In genomic region chr7:8566016-8566415, GRCh38 we compare ENCODE assay signal across 30 cellular contexts.
"Had no signal": no experiment of that assay in that cellular context is flagged by ENCODE, and none has a peak within 500 bp of the region (broad histone marks: within the 10 kb centered on the region; RNA-seq: fewer than 3 reads in every experiment).

No MANE protein-coding gene starts in this region.

- H3K4me3 ChIP-seq: ascending aorta, breast epithelium, cardiac muscle cell, esophagus muscularis mucosa, gastrocnemius medialis, heart left ventricle had no signal

- H3K36me3 Mint-ChIP-seq: activated CD4-positive, alpha-beta memory T cell treated with anti-CD3 and anti-CD28 coated beads for 36 hours; activated naive CD4-positive, alpha-beta T cell treated with anti-CD3 and anti-CD28 coated beads, Interleukin-2, amount 10 ng/mL, durations not matched to agents 7 days and 5 days; activated naive CD4-positive, alpha-beta T cell treated with anti-CD3 and anti-CD28 coated beads, Interleukin-2, amount 50 U/mL, for 72 hours; activated naive CD8-positive, alpha-beta T cell treated with anti-CD3 and anti-CD28 coated beads, Interleukin-2, amount 10 ng/mL, durations not matched to agents 7 days and 5 days; brain had no signal

- H3K9me3 ChIP-seq: ascending aorta, breast epithelium, esophagus muscularis mucosa, gastrocnemius medialis, heart left ventricle had no signal

- H3K27me3 Mint-ChIP-seq: activated CD4-positive, alpha-beta memory T cell treated with anti-CD3 and anti-CD28 coated beads for 36 hours; activated CD4-positive, alpha-beta T cell treated with anti-CD3 and anti-CD28 coated beads, Interleukin-2, amount 10 ng/mL, durations not matched to agents 24 days and 14 days; activated naive CD4-positive, alpha-beta T cell treated with anti-CD3 and anti-CD28 coated beads, Interleukin-2, amount 10 ng/mL, durations not matched to agents 7 days and 5 days; activated naive CD8-positive, alpha-beta T cell treated with anti-CD3 and anti-CD28 coated beads, Interleukin-2, amount 10 ng/mL, durations not matched to agents 7 days and 5 days; activated T-cell treated with anti-CD3 and anti-CD28 coated beads, Interleukin-2, amount 50 U/mL, for 24 hours; effector memory CD8-positive, alpha-beta T cell had no signal

- H3K36me3 ChIP-seq: ascending aorta, breast epithelium, cardiac muscle cell, esophagus muscularis mucosa, gastrocnemius medialis, heart left ventricle had no signal

- H3K27me3 ChIP-seq: ascending aorta, breast epithelium, cardiac muscle cell, esophagus muscularis mucosa, foreskin keratinocyte, gastrocnemius medialis, heart left ventricle had no signal

- H3K4me1 ChIP-seq: ascending aorta, breast epithelium, esophagus muscularis mucosa, foreskin keratinocyte, gastrocnemius medialis, heart left ventricle had no signal

- H3K27ac Mint-ChIP-seq: activated CD4-positive, alpha-beta memory T cell treated with anti-CD3 and anti-CD28 coated beads for 36 hours; activated CD4-positive, alpha-beta T cell treated with anti-CD3 and anti-CD28 coated beads for 36 hours; activated CD4-positive, alpha-beta T cell treated with anti-CD3 and anti-CD28 coated beads, Interleukin-2, amount 10 ng/mL, durations not matched to agents 24 days and 14 days; activated naive CD4-positive, alpha-beta T cell treated with anti-CD3 and anti-CD28 coated beads, Interleukin-2, amount 10 ng/mL, durations not matched to agents 7 days and 5 days; activated naive CD4-positive, alpha-beta T cell treated with anti-CD3 and anti-CD28 coated beads, Interleukin-2, amount 50 U/mL, for 72 hours; activated naive CD8-positive, alpha-beta T cell treated with anti-CD3 and anti-CD28 coated beads, Interleukin-2, amount 10 ng/mL, durations not matched to agents 7 days and 5 days; activated T-cell treated with anti-CD3 and anti-CD28 coated beads, Interleukin-2, amount 50 U/mL, for 24 hours; activated T-cell treated with anti-CD3 and anti-CD28 coated beads, Interleukin-2, amount 50 U/mL, for 72 hours; brain; effector memory CD8-positive, alpha-beta T cell had no signal

- DNase-seq: activated CD4-positive, alpha-beta memory T cell treated with anti-CD3 and anti-CD28 coated beads for 36 hours; activated CD4-positive, alpha-beta T cell treated with anti-CD3 and anti-CD28 coated beads for 36 hours; activated CD4-positive, alpha-beta T cell treated with anti-CD3 and anti-CD28 coated beads, Interleukin-2, amount 10 ng/mL, durations not matched to agents 24 days and 14 days; activated CD4-positive, CD25-positive, alpha-beta regulatory T cell; activated CD4-positive, CD25-positive, alpha-beta regulatory T cell treated with anti-CD3 and anti-CD28 coated beads, Interleukin-2, amount 50 U/mL, for 72 hours; activated CD8-positive, alpha-beta memory T cell treated with anti-CD3 and anti-CD28 coated beads, Interleukin-2, amount 50 U/mL, for 48 hours; activated gamma-delta T cell; activated naive CD4-positive, alpha-beta T cell; activated naive CD4-positive, alpha-beta T cell treated with anti-CD3 and anti-CD28 coated beads, Interleukin-2, amount 10 ng/mL, durations not matched to agents 7 days and 5 days; activated naive CD8-positive, alpha-beta T cell treated with anti-CD3 and anti-CD28 coated beads, Interleukin-2, amount 10 ng/mL, durations not matched to agents 7 days and 5 days; activated T-cell treated with anti-CD3 and anti-CD28 coated beads for 4 hours; activated T-cell treated with anti-CD3 and anti-CD28 coated beads, Interleukin-2, amount 50 U/mL, for 24 hours; activated T-cell treated with anti-CD3 and anti-CD28 coated beads, Interleukin-2, amount 50 U/mL, for 72 hours; central memory CD4-positive, alpha-beta T cell; cortex of kidney; dermis blood vessel endothelial cell; effector CD4-positive, alpha-beta T cell; effector memory CD8-positive, alpha-beta T cell; erythroblast; foreskin keratinocyte; gastrocnemius medialis; glutamatergic neuron; heart left ventricle; T-helper 2 cell had no signal

- ATAC-seq: activated CD4-positive, alpha-beta T cell treated with anti-CD3 and anti-CD28 coated beads for 36 hours; activated naive CD4-positive, alpha-beta T cell treated with anti-CD3 and anti-CD28 coated beads, Interleukin-2, amount 50 U/mL, for 72 hours; activated T-cell treated with anti-CD3 and anti-CD28 coated beads, Interleukin-2, amount 50 U/mL, for 72 hours; effector memory CD8-positive, alpha-beta T cell; foreskin keratinocyte; gastrocnemius medialis; heart left ventricle had no signal

- H3K9me3 Mint-ChIP-seq: activated CD4-positive, alpha-beta memory T cell treated with anti-CD3 and anti-CD28 coated beads for 36 hours; activated CD4-positive, alpha-beta T cell treated with anti-CD3 and anti-CD28 coated beads, Interleukin-2, amount 10 ng/mL, durations not matched to agents 24 days and 14 days; activated naive CD4-positive, alpha-beta T cell treated with anti-CD3 and anti-CD28 coated beads, Interleukin-2, amount 10 ng/mL, durations not matched to agents 7 days and 5 days; activated naive CD4-positive, alpha-beta T cell treated with anti-CD3 and anti-CD28 coated beads, Interleukin-2, amount 50 U/mL, for 72 hours; activated naive CD8-positive, alpha-beta T cell treated with anti-CD3 and anti-CD28 coated beads, Interleukin-2, amount 10 ng/mL, durations not matched to agents 7 days and 5 days; activated T-cell treated with anti-CD3 and anti-CD28 coated beads, Interleukin-2, amount 50 U/mL, for 24 hours; activated T-cell treated with anti-CD3 and anti-CD28 coated beads, Interleukin-2, amount 50 U/mL, for 72 hours; brain; effector memory CD8-positive, alpha-beta T cell had no signal

- H3K27ac ChIP-seq: ascending aorta, breast epithelium, cardiac muscle cell, esophagus muscularis mucosa, foreskin keratinocyte, gastrocnemius medialis, heart left ventricle had no signal

- H3K4me1 Mint-ChIP-seq: activated CD4-positive, alpha-beta T cell treated with anti-CD3 and anti-CD28 coated beads for 36 hours; activated CD4-positive, alpha-beta T cell treated with anti-CD3 and anti-CD28 coated beads, Interleukin-2, amount 10 ng/mL, durations not matched to agents 24 days and 14 days; activated naive CD4-positive, alpha-beta T cell treated with anti-CD3 and anti-CD28 coated beads, Interleukin-2, amount 10 ng/mL, durations not matched to agents 7 days and 5 days; activated naive CD8-positive, alpha-beta T cell treated with anti-CD3 and anti-CD28 coated beads, Interleukin-2, amount 10 ng/mL, durations not matched to agents 7 days and 5 days had no signal

- H3K4me3 Mint-ChIP-seq: activated CD4-positive, alpha-beta memory T cell treated with anti-CD3 and anti-CD28 coated beads for 36 hours; activated CD4-positive, alpha-beta T cell treated with anti-CD3 and anti-CD28 coated beads for 36 hours; activated CD4-positive, alpha-beta T cell treated with anti-CD3 and anti-CD28 coated beads, Interleukin-2, amount 10 ng/mL, durations not matched to agents 24 days and 14 days; activated naive CD4-positive, alpha-beta T cell treated with anti-CD3 and anti-CD28 coated beads, Interleukin-2, amount 10 ng/mL, durations not matched to agents 7 days and 5 days; activated naive CD8-positive, alpha-beta T cell treated with anti-CD3 and anti-CD28 coated beads, Interleukin-2, amount 10 ng/mL, durations not matched to agents 7 days and 5 days; activated T-cell treated with anti-CD3 and anti-CD28 coated beads, Interleukin-2, amount 50 U/mL, for 24 hours; activated T-cell treated with anti-CD3 and anti-CD28 coated beads, Interleukin-2, amount 50 U/mL, for 72 hours; brain; effector memory CD8-positive, alpha-beta T cell had no signal
